ENCODE assay signal across 11 cellular contexts in genomic region chr1:90824551-90824950, GRCh38.
"Had no signal": no experiment of that assay in that cellular context is flagged by ENCODE, and none has a peak within 500 bp of the region (broad histone marks: within the 10 kb centered on the region; RNA-seq: fewer than 3 reads in every experiment).

No MANE protein-coding gene starts in this region.

- H3K9ac ChIP-seq: GM23248 had no signal

- H3K27ac ChIP-seq: GM23248 had no signal

- H3K9me3 ChIP-seq: HAP-1 had no signal

- H3K36me3 ChIP-seq: HAP-1 had no signal

- H3K4me3 ChIP-seq: GM23248, GM23338, HAP-1 had no signal

- H3K4me1 ChIP-seq: HAP-1 had no signal

- H2AFZ ChIP-seq: GM23248, GM23338 had no signal

- H3K4me2 ChIP-seq: GM23338 had no signal

- DNase-seq: GM23248, GOT3, H7, H9, HCEC 1CT, HFFc6 had no signal

- ATAC-seq: GM23338, HCT116 had no signal

- FAIRE-seq: H1, H54 had no signal
